In genomic region chr5:82356808-82357671, GRCh38 we compare ENCODE assay signal across 1 cellular context.
TF ChIP-seq lines count a peak whose summit lies in the region.

No MANE protein-coding gene starts in this region.

TF ChIP-seq in GM23338, 12 proteins besides CTCF, POLR2A, EP300 and RAD21 (continued from another document):
- no peak for TF ChIP-seq EZH2 (IDR thresholded peaks at IDR 0.05; ENCODE audit: low read depth, unreplicated experiment)
- no peak for TF ChIP-seq ETS1 (IDR thresholded peaks at IDR 0.05)
- no peak for TF ChIP-seq REST (IDR thresholded peaks at IDR 0.05; ENCODE audit: unreplicated experiment)
- TF ChIP-seq NANOG (IDR thresholded peaks at IDR 0.05; ENCODE audit: borderline replicate concordance), result no peak
- TF ChIP-seq ZNF114 (CRISPR knock-in tag; IDR thresholded peaks at IDR 0.05), result no peak
- no peak for TF ChIP-seq JUNB (IDR thresholded peaks at IDR 0.05; ENCODE audit: unreplicated experiment)
